ENCODE assay signal across 20 cellular contexts in the genomic region with DNA sequence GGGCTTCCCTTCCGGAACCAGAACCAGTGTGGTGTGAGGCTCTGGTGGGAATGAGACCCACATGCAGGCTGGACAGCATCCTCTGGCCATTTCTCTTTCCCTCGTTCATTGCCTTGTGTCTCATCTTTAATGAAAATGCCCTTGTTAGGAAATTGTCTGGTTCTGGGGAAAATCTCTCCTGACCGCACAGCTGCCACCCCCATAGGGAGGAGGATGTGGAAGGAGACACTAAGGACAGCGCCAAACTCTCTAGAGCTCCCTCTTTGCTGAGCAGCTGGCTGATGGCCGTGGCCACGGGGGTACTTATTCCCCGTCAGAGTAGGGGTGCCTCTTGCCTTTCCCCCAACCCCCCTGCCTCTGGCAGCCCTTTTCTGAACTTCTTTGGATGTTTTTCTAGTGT.
DNase-seq lines count a peak whose midpoint lies in the region; ATAC-seq and TF ChIP-seq lines count a peak whose summit lies in the region.
"Had no signal": no experiment of that assay in that cellular context is flagged by ENCODE, and none has a peak within 500 bp of the region (broad histone marks: within the 10 kb centered on the region; RNA-seq: fewer than 3 reads in every experiment).

No MANE protein-coding gene starts in this region.

- H3K4me1 ChIP-seq in mucosa of descending colon (ENCODE audit: low read depth) (no peaks in the 10 kb centered on the region), spleen (peaks cover 0 to 11% (median 3%) of the 10 kb centered on the region in 6 donors), right lobe of liver (no peaks in the 10 kb centered on the region)
- H3K4me1 ChIP-seq: pancreas had no signal

- H3K9me3 Mint-ChIP-seq in WTC11, result 0 out of 2 replicates have a peak, but pooled peaks cover 4% of the 10 kb centered on the region
- H3K9me3 Mint-ChIP-seq: CD8-positive, alpha-beta T cell had no signal

- peak overlapping the region; percentile 93; the same call in 1 of the 2 replicates for H3K27ac Mint-ChIP-seq in WTC11
- H3K27ac Mint-ChIP-seq: CD8-positive, alpha-beta T cell; naive B cell had no signal

- POLR2A ChIA-PET in WTC11 (lab: Charles Lee), result no interaction called here

- H3K4me3 Mint-ChIP-seq in WTC11, result no peak overlapping the region
- H3K4me3 Mint-ChIP-seq: CD8-positive, alpha-beta T cell; naive B cell had no signal

- H3K36me3 Mint-ChIP-seq in WTC11, result peaks cover 8% of the 10 kb centered on the region
- H3K36me3 Mint-ChIP-seq: CD8-positive, alpha-beta T cell; naive B cell had no signal

- CTCF ChIA-PET in WTC11 (lab: Charles Lee), result no interaction called here

- H3K36me3 ChIP-seq in mucosa of descending colon (ENCODE audit: low read depth) (no peaks in the 10 kb centered on the region), spleen (no peaks in the 10 kb centered on the region), right lobe of liver (no peaks in the 10 kb centered on the region)
- H3K36me3 ChIP-seq: esophagus muscularis mucosa, pancreas had no signal

- TF ChIP-seq POLR2A in spleen (IDR thresholded peaks at IDR 0.05), result no peak
- TF ChIP-seq POLR2A in right lobe of liver (IDR thresholded peaks at IDR 0.05), result no peak

- H3K4me1 Mint-ChIP-seq in WTC11, result peaks cover 43% of the 10 kb centered on the region
- H3K4me1 Mint-ChIP-seq: naive B cell had no signal

- H3K4me3 ChIP-seq in mucosa of descending colon, result no peak overlapping the region
- H3K4me3 ChIP-seq in spleen, result no peak overlapping the region
- H3K4me3 ChIP-seq in right lobe of liver, result no peak overlapping the region
- H3K4me3 ChIP-seq: esophagus muscularis mucosa, pancreas had no signal

- no peaks in the 10 kb centered on the region; the same call in 1 of the 2 replicates for H3K27me3 Mint-ChIP-seq in WTC11 (ENCODE audit: low read depth)

- TF ChIP-seq CTCF in WTC11 (IDR thresholded peaks at IDR 0.05) (no peak), mucosa of descending colon (IDR thresholded peaks at IDR 0.05) (no peak), spleen (IDR thresholded peaks at IDR 0.05 in 8 of 11, conservative IDR thresholded peaks at IDR 0.05 in 3 of 11) (no peak), right lobe of liver (IDR thresholded peaks at IDR 0.05) (no peak)

- 62 to 79% (median 75%) methylated on average over 7 of the region's 7 CpGs for WGBS in spleen, 5 donors
- 70% methylated on average over 3 of the region's 7 CpGs for WGBS in right lobe of liver (ENCODE audit: insufficient coverage, low coverage, low lambda C conversion rate, missing lambda C conversion rate)

- DNase-seq in GM03348 (ENCODE audit: low spot score) (peak; percentile 81), WTC11 (ENCODE audit: low spot score) (no peak), mucosa of descending colon (no peak), spleen (no peak), right lobe of liver (no peak), left lobe of liver (ENCODE audit: low spot score) (no peak), T-helper 1 cell (no peak)
- DNase-seq: activated gamma-delta T cell; amniotic stem cell; CD8-positive, alpha-beta T cell; DND-41; effector CD8-positive, alpha-beta T cell; naive B cell; NCI-H1105; NCI-H526; pancreas; small intestine; stimulated activated CD4-positive, alpha-beta T cell treated with anti-CD3 and anti-CD28 coated beads, Interleukin-4, amount 100 ng/mL, for 4 hours had no signal

- no peaks in the 10 kb centered on the region for H3K27me3 ChIP-seq in spleen (replicated peaks in 1 of 7)
- no peaks in the 10 kb centered on the region for H3K27me3 ChIP-seq in right lobe of liver
- H3K27me3 ChIP-seq: esophagus muscularis mucosa, pancreas had no signal

- H3K9me3 ChIP-seq in mucosa of descending colon (no peaks in the 10 kb centered on the region), spleen (no peaks in the 10 kb centered on the region), right lobe of liver (no peaks in the 10 kb centered on the region)
- H3K9me3 ChIP-seq: esophagus muscularis mucosa, pancreas had no signal

- ATAC-seq in WTC11 (no peak), mucosa of descending colon (peak; percentile 33), right lobe of liver (no peak), left lobe of liver (no peak), HG03108 (IDR thresholded peaks at IDR 0.05; ENCODE audit: unreplicated experiment) (no peak)
- ATAC-seq: CD8-positive, alpha-beta T cell had no signal

- peak overlapping the region in 6 of 8 donors; percentile 19 to 41 (median 28) for H3K27ac ChIP-seq in spleen
- no peak overlapping the region for H3K27ac ChIP-seq in right lobe of liver
- H3K27ac ChIP-seq: esophagus muscularis mucosa, pancreas had no signal

- intact Hi-C loops in mucosa of descending colon (cut with DNase I, micrococcal nuclease) (no loop called here), spleen (cut with DNase I; ENCODE audit: low total_unique reads) (no loop called here), right lobe of liver (cut with DNase I) (no loop called here)

TF ChIP-seq in WTC11, 78 proteins besides CTCF, POLR2A, EP300 and RAD21:
- TF ChIP-seq SOX15 (CRISPR knock-in tag; IDR thresholded peaks at IDR 0.05) (no peak), ESRRA (CRISPR knock-in tag; IDR thresholded peaks at IDR 0.05; ENCODE audit: borderline replicate concordance) (no peak), TP53 (CRISPR knock-in tag; IDR thresholded peaks at IDR 0.05) (no peak), TEAD4 (CRISPR knock-in tag; IDR thresholded peaks at IDR 0.05) (no peak)
- TF ChIP-seq, protein P1, sequence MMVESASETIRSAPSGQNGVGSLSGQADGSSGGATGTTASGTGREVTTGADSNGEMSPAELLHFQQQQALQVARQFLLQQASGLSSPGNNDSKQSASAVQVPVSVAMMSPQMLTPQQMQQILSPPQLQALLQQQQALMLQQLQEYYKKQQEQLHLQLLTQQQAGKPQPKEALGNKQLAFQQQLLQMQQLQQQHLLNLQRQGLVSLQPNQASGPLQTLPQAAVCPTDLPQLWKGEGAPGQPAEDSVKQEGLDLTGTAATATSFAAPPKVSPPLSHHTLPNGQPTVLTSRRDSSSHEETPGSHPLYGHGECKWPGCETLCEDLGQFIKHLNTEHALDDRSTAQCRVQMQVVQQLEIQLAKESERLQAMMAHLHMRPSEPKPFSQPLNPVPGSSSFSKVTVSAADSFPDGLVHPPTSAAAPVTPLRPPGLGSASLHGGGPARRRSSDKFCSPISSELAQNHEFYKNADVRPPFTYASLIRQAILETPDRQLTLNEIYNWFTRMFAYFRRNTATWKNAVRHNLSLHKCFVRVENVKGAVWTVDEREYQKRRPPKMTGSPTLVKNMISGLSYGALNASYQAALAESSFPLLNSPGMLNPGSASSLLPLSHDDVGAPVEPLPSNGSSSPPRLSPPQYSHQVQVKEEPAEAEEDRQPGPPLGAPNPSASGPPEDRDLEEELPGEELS (CRISPR knock-in tag; IDR thresholded peaks at IDR 0.05), result no peak

Comparison
In these comparisons a context has a peak if more than half of its experiments do, and no peak if none do; other contexts are left out.
1. H3K27ac ChIP-seq: peak in spleen (6 of 8); none in right lobe of liver (0 of 3).